In genomic region chr7:116543664-116544063, GRCh38 we compare ENCODE assay signal across 15 cellular contexts. TPM values are rescaled to one million over a fixed set of nuclear protein-coding genes. Genes with fewer than 3 reads are reported as not detected.
A peak's percentile ranks its signal among the peaks of the same experiment; 100 is the strongest.
DNase-seq lines count a peak whose midpoint lies in the region; ATAC-seq and TF ChIP-seq lines count a peak whose summit lies in the region.
"Had no signal": no experiment of that assay in that cellular context is flagged by ENCODE, and none has a peak within 500 bp of the region (broad histone marks: within the 10 kb centered on the region; RNA-seq: fewer than 3 reads in every experiment).

No MANE protein-coding gene starts in this region.

- no peak for DNase-seq in activated CD8-positive, alpha-beta T cell treated with anti-CD3 and anti-CD28 coated beads for 36 hours
- DNase-seq in activated CD8-positive, alpha-beta T cell treated with anti-CD3 and anti-CD28 coated beads, Interleukin-2, amount 10 ng/mL, durations not matched to agents 7 days and 5 days: no peak
- peak; percentile 65 for DNase-seq in adipocyte (ENCODE audit: low read depth)
- DNase-seq in putamen (ENCODE audit: low spot score): no peak
- no peak for DNase-seq in stimulated activated CD4-positive, alpha-beta T cell treated with anti-CD3 and anti-CD28 coated beads, Interleukin-2, amount 100 ng/mL, for 48 hours
- DNase-seq in PC-9: no peak
- DNase-seq: activated gamma-delta T cell; DMS53; MV-4-11; naive thymus-derived CD4-positive, alpha-beta T cell; NCI-H526; stimulated activated CD4-positive, alpha-beta T cell treated with anti-CD3 and anti-CD28 coated beads, Interleukin-12 subunit alpha, Interleukin-12 subunit beta, amount 100 ng/mL, for 4 hours; stimulated activated CD8-positive, alpha-beta memory T cell treated with anti-CD3 and anti-CD28 coated beads, Interleukin-4, amount 100 ng/mL, for 48 hours had no signal

- H2AFZ ChIP-seq in PC-9: no peak overlapping the region

- H3K27me3 Mint-ChIP-seq in activated CD8-positive, alpha-beta T cell treated with anti-CD3 and anti-CD28 coated beads for 36 hours: peaks cover 14% of the 10 kb centered on the region
- H3K27me3 Mint-ChIP-seq in activated CD8-positive, alpha-beta T cell treated with anti-CD3 and anti-CD28 coated beads, Interleukin-2, amount 10 ng/mL, durations not matched to agents 7 days and 5 days (ENCODE audit: low read depth): peaks cover 8% of the 10 kb centered on the region

- H3K27ac Mint-ChIP-seq in activated CD8-positive, alpha-beta T cell treated with anti-CD3 and anti-CD28 coated beads for 36 hours: no peak overlapping the region
- no peak overlapping the region for H3K27ac Mint-ChIP-seq in activated CD8-positive, alpha-beta T cell treated with anti-CD3 and anti-CD28 coated beads, Interleukin-2, amount 10 ng/mL, durations not matched to agents 7 days and 5 days
- H3K27ac Mint-ChIP-seq: naive thymus-derived CD4-positive, alpha-beta T cell had no signal

- TF ChIP-seq CTCF in activated CD8-positive, alpha-beta T cell treated with anti-CD3 and anti-CD28 coated beads for 36 hours (IDR thresholded peaks at IDR 0.05): no peak
- TF ChIP-seq CTCF in gastroesophageal sphincter (IDR thresholded peaks at IDR 0.05) (no peak), PC-9 (conservative IDR thresholded peaks at IDR 0.05) (no peak)

- H3K36me3 Mint-ChIP-seq in activated CD8-positive, alpha-beta T cell treated with anti-CD3 and anti-CD28 coated beads for 36 hours (ENCODE audit: low read depth): peaks cover 2% of the 10 kb centered on the region
- H3K36me3 Mint-ChIP-seq in activated CD8-positive, alpha-beta T cell treated with anti-CD3 and anti-CD28 coated beads, Interleukin-2, amount 10 ng/mL, durations not matched to agents 7 days and 5 days (ENCODE audit: low read depth): no peaks in the 10 kb centered on the region
- H3K36me3 Mint-ChIP-seq: naive thymus-derived CD4-positive, alpha-beta T cell had no signal

- no TSS peak for BruUV-seq in PC-9 (replicated peaks; lab: Mats Ljungman, UMichigan)

- H3K4me1 ChIP-seq in adipocyte (ENCODE audit: control insufficient read depth, insufficient read depth, low read length): peaks cover 90% of the 10 kb centered on the region
- H3K4me1 ChIP-seq in gastroesophageal sphincter: peaks cover 16 to 100% (median 26%) of the 10 kb centered on the region in 3 donors
- peaks cover 1 to 85% (median 69%) of the 10 kb centered on the region in 5 donors for H3K4me1 ChIP-seq in subcutaneous abdominal adipose tissue (ENCODE audit: control insufficient read depth in 5 of 5, insufficient read depth in 5 of 5, low read length in 5 of 5)
- H3K4me1 ChIP-seq in PC-9 (replicated peaks; ENCODE audit: insufficient read depth): no peaks in the 10 kb centered on the region

- peak; percentile 39 for ATAC-seq in activated CD8-positive, alpha-beta T cell treated with anti-CD3 and anti-CD28 coated beads for 36 hours
- ATAC-seq in activated CD8-positive, alpha-beta T cell treated with anti-CD3 and anti-CD28 coated beads, Interleukin-2, amount 10 ng/mL, durations not matched to agents 7 days and 5 days: no peak
- no peak for ATAC-seq in gastroesophageal sphincter
- ATAC-seq: naive thymus-derived CD4-positive, alpha-beta T cell had no signal

- H3K4me3 ChIP-seq in adipocyte (ENCODE audit: low read length) (no peak overlapping the region), gastroesophageal sphincter (no peak overlapping the region), subcutaneous abdominal adipose tissue (ENCODE audit: low read depth in 1 of 5, low read length in 5 of 5) (no peak overlapping the region), PC-9 (no peak overlapping the region)

- H3K9me3 Mint-ChIP-seq in activated CD8-positive, alpha-beta T cell treated with anti-CD3 and anti-CD28 coated beads for 36 hours: no peaks in the 10 kb centered on the region
- no peaks in the 10 kb centered on the region for H3K9me3 Mint-ChIP-seq in activated CD8-positive, alpha-beta T cell treated with anti-CD3 and anti-CD28 coated beads, Interleukin-2, amount 10 ng/mL, durations not matched to agents 7 days and 5 days (ENCODE audit: insufficient read depth)

- no peak overlapping the region for H3K4me3 Mint-ChIP-seq in activated CD8-positive, alpha-beta T cell treated with anti-CD3 and anti-CD28 coated beads for 36 hours
- H3K4me3 Mint-ChIP-seq in activated CD8-positive, alpha-beta T cell treated with anti-CD3 and anti-CD28 coated beads, Interleukin-2, amount 10 ng/mL, durations not matched to agents 7 days and 5 days: no peak overlapping the region
- H3K4me3 Mint-ChIP-seq: naive thymus-derived CD4-positive, alpha-beta T cell had no signal

- TF ChIP-seq EP300 in gastroesophageal sphincter (IDR thresholded peaks at IDR 0.05): no peak

- H3K4me1 Mint-ChIP-seq in activated CD8-positive, alpha-beta T cell treated with anti-CD3 and anti-CD28 coated beads for 36 hours (ENCODE audit: low read depth): peaks cover 3% of the 10 kb centered on the region
- H3K4me1 Mint-ChIP-seq in activated CD8-positive, alpha-beta T cell treated with anti-CD3 and anti-CD28 coated beads, Interleukin-2, amount 10 ng/mL, durations not matched to agents 7 days and 5 days (ENCODE audit: low read depth): no peaks in the 10 kb centered on the region
- H3K4me1 Mint-ChIP-seq: naive thymus-derived CD4-positive, alpha-beta T cell had no signal

- intact Hi-C loops in activated CD8-positive, alpha-beta T cell treated with anti-CD3 and anti-CD28 coated beads for 36 hours (cut with micrococcal nuclease): no loop called here
- intact Hi-C loops in PC-9 (cut with micrococcal nuclease; ENCODE audit: unreplicated experiment): no loop called here

- H3K4me2 ChIP-seq in PC-9: no peak overlapping the region

- H4K20me1 ChIP-seq in PC-9 (ENCODE audit: insufficient read depth): no peaks in the 10 kb centered on the region

- H3K27ac ChIP-seq in gastroesophageal sphincter (peak overlapping the region in 3 of 4 donors; percentile 18 to 70 (median 57)), subcutaneous abdominal adipose tissue (ENCODE audit: low read depth, low read length) (peak overlapping the region; percentile 84), PC-9 (no peak overlapping the region)

- no peaks in the 10 kb centered on the region for H3F3A ChIP-seq in PC-9 (ENCODE audit: insufficient read depth, low read depth)

- H3K79me2 ChIP-seq in PC-9 (ENCODE audit: low read depth): no peaks in the 10 kb centered on the region

- no peak for TF ChIP-seq POLR2A in gastroesophageal sphincter (IDR thresholded peaks at IDR 0.05)

- peaks cover 98% of the 10 kb centered on the region for H3K36me3 ChIP-seq in adipocyte (ENCODE audit: control insufficient read depth, insufficient read depth, low read length, severe bottlenecking)
- peaks cover 0 to 30% of the 10 kb centered on the region in 2 donors for H3K36me3 ChIP-seq in gastroesophageal sphincter
- H3K36me3 ChIP-seq in subcutaneous abdominal adipose tissue (ENCODE audit: control insufficient read depth in 5 of 5, insufficient read depth in 5 of 5, low read length in 5 of 5): peaks cover 16 to 66% (median 33%) of the 10 kb centered on the region in 5 donors
- H3K36me3 ChIP-seq in PC-9 (ENCODE audit: low read depth): peaks cover 12% of the 10 kb centered on the region; the same call in 1 of the 2 replicates

- no peaks in the 10 kb centered on the region for H3K27me3 ChIP-seq in adipocyte (replicated peaks; ENCODE audit: control insufficient read depth, insufficient read depth, low read length)
- H3K27me3 ChIP-seq in gastroesophageal sphincter: no peaks in the 10 kb centered on the region
- H3K27me3 ChIP-seq in subcutaneous abdominal adipose tissue (ENCODE audit: control insufficient read depth in 5 of 5, insufficient read depth in 4 of 5, low read length in 5 of 5): no peaks in the 10 kb centered on the region
- H3K27me3 ChIP-seq in PC-9 (ENCODE audit: insufficient read depth, low read depth): no peaks in the 10 kb centered on the region

- WGBS in gastroesophageal sphincter (ENCODE audit: low coverage in 1 of 2), 2 donors: 38% methylated on average over 2 of the region's 2 CpGs

- H3K9ac ChIP-seq in adipocyte (ENCODE audit: low read length) (no peak overlapping the region), subcutaneous abdominal adipose tissue (ENCODE audit: low read length in 5 of 5) (no peak overlapping the region)

- H3K9me3 ChIP-seq in adipocyte (ENCODE audit: control insufficient read depth, low read length) (no peaks in the 10 kb centered on the region), gastroesophageal sphincter (no peaks in the 10 kb centered on the region), subcutaneous abdominal adipose tissue (ENCODE audit: control insufficient read depth in 5 of 5, low read length in 5 of 5) (no peaks in the 10 kb centered on the region), PC-9 (ENCODE audit: insufficient read depth, low read depth) (no peaks in the 10 kb centered on the region)

- CTCF ChIA-PET in activated CD8-positive, alpha-beta T cell treated with anti-CD3 and anti-CD28 coated beads for 36 hours (lab: Charles Lee): interaction anchor here (1.0 to 1.6 kb wide), 2 partner anchors 11 to 18 kb away, joined by 3 to 4 read pairs; no protein-coding TSS in a partner anchor
- CTCF ChIA-PET in activated CD8-positive, alpha-beta T cell treated with anti-CD3 and anti-CD28 coated beads, Interleukin-2, amount 10 ng/mL, durations not matched to agents 7 days and 5 days (lab: Charles Lee): interaction anchor here (1.0 kb wide), 1 partner anchor 17 kb away, joined by 3 read pairs; no protein-coding TSS in a partner anchor
- CTCF ChIA-PET in PC-9 (lab: Charles Lee): no interaction called here

- POLR2A ChIA-PET in activated CD8-positive, alpha-beta T cell treated with anti-CD3 and anti-CD28 coated beads for 36 hours (lab: Charles Lee): no interaction called here
- POLR2A ChIA-PET in activated CD8-positive, alpha-beta T cell treated with anti-CD3 and anti-CD28 coated beads, Interleukin-2, amount 10 ng/mL, durations not matched to agents 7 days and 5 days (lab: Charles Lee): no interaction called here
- POLR2A ChIA-PET in PC-9 (lab: Charles Lee; ENCODE audit: unreplicated experiment): interaction anchor here (0.6 kb wide), 2 partner anchors 28 to 102 kb away, joined by 12 to 13 read pairs; no protein-coding TSS in a partner anchor

- H3K9me2 ChIP-seq in PC-9 (ENCODE audit: insufficient read depth): no peaks in the 10 kb centered on the region

RNA-seq across cellular contexts. Expression of gene CAV1, which starts 18.8 kb away (rescaled TPM):
- total RNA-seq in activated CD8-positive, alpha-beta T cell treated with anti-CD3 and anti-CD28 coated beads for 36 hours: under 1 TPM; 0.18 to 0.74 TPM
- not detected for total RNA-seq in activated CD8-positive, alpha-beta T cell treated with anti-CD3 and anti-CD28 coated beads, Interleukin-2, amount 10 ng/mL, durations not matched to agents 7 days and 5 days
- 100 to 1,000 TPM; 546 to 772 (median 602) TPM for total RNA-seq in gastroesophageal sphincter
- total RNA-seq in PC-9 (2021): 850 and 1,077 TPM in 2 replicates

RNA-seq across cellular contexts. Expression of gene CAV2, which starts 44.1 kb away (rescaled TPM):
- not detected for total RNA-seq in activated CD8-positive, alpha-beta T cell treated with anti-CD3 and anti-CD28 coated beads for 36 hours
- total RNA-seq in activated CD8-positive, alpha-beta T cell treated with anti-CD3 and anti-CD28 coated beads, Interleukin-2, amount 10 ng/mL, durations not matched to agents 7 days and 5 days: not detected
- total RNA-seq in gastroesophageal sphincter: 100 to 1,000 TPM; 142 to 188 (median 170) TPM
- total RNA-seq in PC-9 (2021): 260 and 296 TPM in 2 replicates

Comparison
In these comparisons a context has a peak if more than half of its experiments do, and no peak if none do; other contexts are left out.
1. RNA of gene CAV1, which starts 18.8 kb away (total RNA-seq): 850 to 1,077 TPM in PC-9 and 546 to 772 TPM in gastroesophageal sphincter; 0.18 to 0.74 TPM in activated CD8-positive, alpha-beta T cell treated with anti-CD3 and anti-CD28 coated beads for 36 hours and not detected in activated CD8-positive, alpha-beta T cell treated with anti-CD3 and anti-CD28 coated beads, Interleukin-2, amount 10 ng/mL, durations not matched to agents 7 days and 5 days; every median in the first group is over 100 times any median in the second.
2. RNA of gene CAV2, which starts 44.1 kb away (total RNA-seq): 260 to 296 TPM in PC-9 and 142 to 188 TPM in gastroesophageal sphincter; not detected in activated CD8-positive, alpha-beta T cell treated with anti-CD3 and anti-CD28 coated beads, Interleukin-2, amount 10 ng/mL, durations not matched to agents 7 days and 5 days and not detected in activated CD8-positive, alpha-beta T cell treated with anti-CD3 and anti-CD28 coated beads for 36 hours; every median in the first group is over 100 times any median in the second.